24 cellular contexts compared by ENCODE assay signal in the genomic region with DNA sequence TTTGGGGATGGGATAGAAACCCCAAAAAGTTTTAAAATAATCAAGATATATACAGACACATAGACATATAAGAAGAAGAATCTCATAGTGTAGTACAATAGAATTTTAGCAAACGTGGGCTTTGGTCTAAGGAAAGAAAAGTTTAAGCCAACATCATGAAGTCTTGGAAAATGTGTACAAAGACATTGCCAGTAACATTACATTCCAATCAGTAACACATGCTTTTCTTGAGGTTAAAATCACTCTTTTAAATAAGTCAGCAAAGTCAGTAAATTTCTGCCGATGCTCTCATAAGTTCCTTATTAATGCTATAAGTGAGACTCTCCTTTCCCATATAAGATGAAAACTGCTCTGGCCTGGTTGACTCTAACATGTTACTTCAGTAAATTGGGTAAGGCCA.
"Had no signal": no experiment of that assay in that cellular context is flagged by ENCODE, and none has a peak within 500 bp of the region (broad histone marks: within the 10 kb centered on the region; RNA-seq: fewer than 3 reads in every experiment).

No MANE protein-coding gene starts in this region.

- ATAC-seq: activated CD8-positive, alpha-beta T cell treated with anti-CD3 and anti-CD28 coated beads, Interleukin-2, amount 10 ng/mL, durations not matched to agents 7 days and 5 days; body of pancreas; T-helper 17 cell; WTC11 had no signal

- DNase-seq: activated CD4-positive, alpha-beta T cell treated with anti-CD3 and anti-CD28 coated beads for 48 hours; activated CD4-positive, alpha-beta T cell treated with anti-CD3 and anti-CD28 coated beads, Interleukin-2, amount 50 U/mL, for 4 hours; activated CD4-positive, CD25-positive, alpha-beta regulatory T cell treated with anti-CD3 and anti-CD28 coated beads, Interleukin-2, amount 50 U/mL, for 72 hours; activated CD8-positive, alpha-beta memory T cell treated with anti-CD3 and anti-CD28 coated beads, Interleukin-2, amount 50 U/mL, for 48 hours; activated CD8-positive, alpha-beta T cell treated with anti-CD3 and anti-CD28 coated beads, Interleukin-2, amount 10 ng/mL, durations not matched to agents 7 days and 5 days; activated naive CD4-positive, alpha-beta T cell treated with anti-CD3 and anti-CD28 coated beads, Interleukin-2, amount 50 U/mL, for 16 hours; activated naive CD8-positive, alpha-beta T cell treated with anti-CD3 and anti-CD28 coated beads, Interleukin-2, amount 10 ng/mL, durations not matched to agents 7 days and 5 days; activated T-cell treated with anti-CD3 and anti-CD28 coated beads, Interleukin-2, amount 50 U/mL, for 1 hour; adrenal gland; anterior cingulate cortex; body of pancreas; NCI-H1092; NCI-H1417 treated with DMSO at 0.1 percent for 48 hours; NCI-H1694; NCI-H2029 treated with DMSO at 0.1 percent for 48 hours; NCI-H345; NCI-H510A; NCI-H526 treated with DMSO at 0.1 percent for 48 hours; NCI-H82; SIG-M5; T-helper 17 cell; T-helper 9 cell had no signal

- H3K27me3 ChIP-seq: adrenal gland, body of pancreas had no signal

- H3K4me3 Mint-ChIP-seq: activated CD8-positive, alpha-beta T cell treated with anti-CD3 and anti-CD28 coated beads, Interleukin-2, amount 10 ng/mL, durations not matched to agents 7 days and 5 days; activated naive CD8-positive, alpha-beta T cell treated with anti-CD3 and anti-CD28 coated beads, Interleukin-2, amount 10 ng/mL, durations not matched to agents 7 days and 5 days; T-helper 17 cell; WTC11 had no signal

- H3K36me3 Mint-ChIP-seq: activated naive CD8-positive, alpha-beta T cell treated with anti-CD3 and anti-CD28 coated beads, Interleukin-2, amount 10 ng/mL, durations not matched to agents 7 days and 5 days; WTC11 had no signal

- H3K27me3 Mint-ChIP-seq: activated naive CD8-positive, alpha-beta T cell treated with anti-CD3 and anti-CD28 coated beads, Interleukin-2, amount 10 ng/mL, durations not matched to agents 7 days and 5 days; T-helper 17 cell had no signal

- H3K9me3 ChIP-seq: adrenal gland, body of pancreas had no signal

- H3K36me3 ChIP-seq: adrenal gland had no signal

- H3K4me1 Mint-ChIP-seq: activated naive CD8-positive, alpha-beta T cell treated with anti-CD3 and anti-CD28 coated beads, Interleukin-2, amount 10 ng/mL, durations not matched to agents 7 days and 5 days; T-helper 17 cell; WTC11 had no signal

- H3K4me1 ChIP-seq: adrenal gland, body of pancreas had no signal

- H3K27ac ChIP-seq: adrenal gland, body of pancreas, KMS-11 had no signal

- H3K27ac Mint-ChIP-seq: activated CD8-positive, alpha-beta T cell treated with anti-CD3 and anti-CD28 coated beads, Interleukin-2, amount 10 ng/mL, durations not matched to agents 7 days and 5 days; activated naive CD8-positive, alpha-beta T cell treated with anti-CD3 and anti-CD28 coated beads, Interleukin-2, amount 10 ng/mL, durations not matched to agents 7 days and 5 days; T-helper 17 cell; WTC11 had no signal

- H3K4me3 ChIP-seq: adrenal gland, body of pancreas had no signal

- H3K9me3 Mint-ChIP-seq: activated naive CD8-positive, alpha-beta T cell treated with anti-CD3 and anti-CD28 coated beads, Interleukin-2, amount 10 ng/mL, durations not matched to agents 7 days and 5 days had no signal
